8 cellular contexts compared by ENCODE assay signal in genomic region chr1:206430031-206430983, GRCh38. TPM values are rescaled to one million over a fixed set of nuclear protein-coding genes. Genes with fewer than 3 reads are reported as not detected.
A peak's percentile ranks its signal among the peaks of the same experiment; 100 is the strongest.
DNase-seq lines count a peak whose midpoint lies in the region; ATAC-seq and TF ChIP-seq lines count a peak whose summit lies in the region.

No MANE protein-coding gene starts in this region.

- H3K4me3 ChIP-seq in heart right ventricle (no peak overlapping the region), coronary artery (no peak overlapping the region)

- peak; percentile 92 for ATAC-seq in GM21367 (IDR thresholded peaks at IDR 0.05; ENCODE audit: unreplicated experiment)
- ATAC-seq in HG03571 (IDR thresholded peaks at IDR 0.05; ENCODE audit: unreplicated experiment) = peak; percentile 89
- peak; percentile 59 to 93 (median 82) for ATAC-seq in heart right ventricle

- H3K4me1 ChIP-seq in heart right ventricle = peaks cover 0 to 26% (median 21%) of the 10 kb centered on the region in 9 donors

- TF ChIP-seq CTCF in GM10266 (IDR thresholded peaks at IDR 0.05; ENCODE audit: control insufficient read depth, insufficient read depth, low read depth, missing control alignments) (no peak), heart right ventricle (IDR thresholded peaks at IDR 0.05) (peak in 3 of 9 donors; percentile 17 to 33 (median 22)), coronary artery (IDR thresholded peaks at IDR 0.05) (no peak)

- H3K27ac ChIP-seq in heart right ventricle (peak overlapping the region in 9 of 10 donors; percentile 2 to 72 (median 56)), coronary artery (peak overlapping the region in 1 of 2 donors; percentile 34)

- intact Hi-C loops in heart right ventricle (cut with DNase I) = no loop called here

- DNase-seq in GM10266 (ENCODE audit: extremely low spot score) (peak; percentile 67), heart right ventricle (peak in 1 of 2 donors; percentile 59), DMS153 treated with DMSO at 0.1 percent for 48 hours (lab: John Stamatoyannopoulos, UW; ENCODE audit: unreplicated experiment) (no peak), coronary artery (ENCODE audit: low spot score) (no peak), cortex of kidney (lab: John Stamatoyannopoulos, UW) (no peak), KG1 (lab: John Stamatoyannopoulos, UW) (no peak)

- no peaks in the 10 kb centered on the region for H3K9me3 ChIP-seq in heart right ventricle

- WGBS in heart right ventricle, 2 donors = 39 to 42% methylated on average over 9 of the region's 9 CpGs

- no peaks in the 10 kb centered on the region for H3K27me3 ChIP-seq in heart right ventricle

- peaks cover 0 to 89% (median 4%) of the 10 kb centered on the region in 9 donors for H3K36me3 ChIP-seq in heart right ventricle

RNA-seq across cellular contexts. Expression of gene IKBKE, which starts 40.0 kb away (rescaled TPM):
- total RNA-seq in heart right ventricle = 1 to 10 TPM in 3 of 10 donors, under 1 TPM in 7; 0.49 to 5.4 (median 0.79) TPM
- under 1 TPM; 0.29 to 0.87 TPM for polyA plus RNA-seq in heart right ventricle
